In genomic region chr19:56314018-56314583, GRCh38 we compare ENCODE assay signal across 8 cellular contexts. TPM values are rescaled to one million over a fixed set of nuclear protein-coding genes. Genes with fewer than 3 reads are reported as not detected.
DNase-seq lines count a peak whose midpoint lies in the region; ATAC-seq, FAIRE-seq and TF ChIP-seq lines count a peak whose summit lies in the region.

No MANE protein-coding gene starts in this region.

- no peak for TF ChIP-seq CTCF in K562 (IDR thresholded peaks at IDR 0.05 in 2 of 3, conservative IDR thresholded peaks at IDR 0.05 in 1 of 3; ENCODE audit: insufficient read depth in 2 of 3, low read depth in 1 of 3, low read length in 3 of 3)
- no peak for TF ChIP-seq CTCF in tibial nerve (IDR thresholded peaks at IDR 0.05)

- no peaks in the 10 kb centered on the region for H3K9me3 Mint-ChIP-seq in activated naive CD4-positive, alpha-beta T cell treated with anti-CD3 and anti-CD28 coated beads for 36 hours

- H3K9me3 ChIP-seq in KOPT-K1 (ENCODE audit: insufficient read depth, low read length, poor library complexity, severe bottlenecking) (no peaks in the 10 kb centered on the region), K562 (replicated peaks; ENCODE audit: control insufficient read depth, insufficient read depth, low read depth, low read length) (peaks cover 3% of the 10 kb centered on the region; the same call in 1 of the 2 replicates), tibial nerve (no peaks in the 10 kb centered on the region)

- in situ Hi-C loops in K562 (cut with MboI): loop anchor here (25.0 kb wide), 1 partner anchor 677 kb away; the partner anchor contains the start of genes CCDC106, ZNF580 and ZNF581

- H3K4me3 Mint-ChIP-seq in activated naive CD4-positive, alpha-beta T cell treated with anti-CD3 and anti-CD28 coated beads for 36 hours: peak overlapping the region; percentile 82

- TF ChIP-seq EP300 in K562 (IDR thresholded peaks at IDR 0.05; ENCODE audit: low read length) (no peak), tibial nerve (IDR thresholded peaks at IDR 0.05) (no peak)

- POLR2A ChIA-PET in K562 (lab: Yijun Ruan, JAX): interaction anchor here (0.6 to 1.2 kb wide), 4 partner anchors 46 to 231 kb away, joined by 3 read pairs; no protein-coding TSS in a partner anchor

- peak overlapping the region; percentile 96 for H3K27ac Mint-ChIP-seq in activated naive CD4-positive, alpha-beta T cell treated with anti-CD3 and anti-CD28 coated beads for 36 hours

- under 1% methylated on average over 19 of the region's 22 CpGs for WGBS in K562 (ENCODE audit: insufficient coverage, low coverage, missing lambda C conversion rate)
- 0 to 1% methylated on average over 22 of the region's 22 CpGs for WGBS in tibial nerve, 2 donors

- DNase-seq in activated naive CD4-positive, alpha-beta T cell treated with anti-CD3 and anti-CD28 coated beads for 36 hours: no peak
- DNase-seq in activated naive CD4-positive, alpha-beta T cell (lab: John Stamatoyannopoulos, UW): no peak
- DNase-seq in K562 (ENCODE audit: extremely low read depth in 1 of 4, low spot score in 3 of 4) (peak in 1 of 4 experiments; percentile 23), left lobe of liver (ENCODE audit: low spot score) (no peak), tibial nerve (ENCODE audit: low spot score in 2 of 2) (peak in 1 of 2 donors; percentile 9)

- TF ChIP-seq POLR2A in K562 (conservative IDR thresholded peaks at IDR 0.05) (peak; percentile 63; the same call in 1 of the 2 replicates), tibial nerve (IDR thresholded peaks at IDR 0.05) (peak in 1 of 2 donors; percentile 13)

- H3K9me1 ChIP-seq in K562 (ENCODE audit: control insufficient read depth, insufficient read depth, low read length): no peaks in the 10 kb centered on the region

- peaks cover 22% of the 10 kb centered on the region for H3K4me1 Mint-ChIP-seq in activated naive CD4-positive, alpha-beta T cell treated with anti-CD3 and anti-CD28 coated beads for 36 hours (ENCODE audit: low read depth)

- H3K36me3 Mint-ChIP-seq in activated naive CD4-positive, alpha-beta T cell treated with anti-CD3 and anti-CD28 coated beads for 36 hours (ENCODE audit: low read depth): peaks cover 9% of the 10 kb centered on the region

- peak; percentile 76 for FAIRE-seq in K562 (lab: Jason Lieb, UNC)

- peaks cover 12% of the 10 kb centered on the region for H3K79me2 ChIP-seq in K562 (ENCODE audit: control insufficient read depth, insufficient read depth, low read length)

- H3K4me2 ChIP-seq in K562 (ENCODE audit: insufficient read depth, low read length): peak overlapping the region; percentile 99

- H3K27ac ChIP-seq in KOPT-K1 (ENCODE audit: low read depth, low read length, poor library complexity, severe bottlenecking) (peak overlapping the region; percentile 85), K562 (ENCODE audit: extremely low read depth, low read depth, low read length) (peak overlapping the region; percentile 99), tibial nerve (peak overlapping the region; percentile 94 to 99 (median 98))

- ATAC-seq in K562 (peak; percentile 71), left lobe of liver (peak; percentile 86), GM19351 (IDR thresholded peaks at IDR 0.05; ENCODE audit: unreplicated experiment) (no peak), HG03280 (IDR thresholded peaks at IDR 0.05; ENCODE audit: unreplicated experiment) (no peak)

- no peaks in the 10 kb centered on the region for H3K27me3 ChIP-seq in K562 (ENCODE audit: control insufficient read depth in 2 of 2, insufficient read depth in 2 of 2, low read length in 2 of 2)
- H3K27me3 ChIP-seq in tibial nerve: no peaks in the 10 kb centered on the region

- H3K36me3 ChIP-seq in KOPT-K1 (ENCODE audit: insufficient read depth, low read length) (peaks cover 9% of the 10 kb centered on the region), K562 (ENCODE audit: control insufficient read depth, insufficient read depth, low read length) (peaks cover 28% of the 10 kb centered on the region), tibial nerve (peaks cover 0 to 30% (median 0%) of the 10 kb centered on the region in 3 donors)

- no peaks in the 10 kb centered on the region for H3K27me3 Mint-ChIP-seq in activated naive CD4-positive, alpha-beta T cell treated with anti-CD3 and anti-CD28 coated beads for 36 hours (ENCODE audit: low read depth)

- CTCF ChIA-PET in activated naive CD4-positive, alpha-beta T cell treated with anti-CD3 and anti-CD28 coated beads for 36 hours (lab: Charles Lee): interaction anchor here (0.6 to 3.0 kb wide), 3 partner anchors 54 to 633 kb away, joined by 3 to 18 read pairs (median 4); no protein-coding TSS in a partner anchor
- CTCF ChIA-PET in K562 (lab: Yijun Ruan, JAX; ENCODE audit: low intra/inter-chr PET ratio): no interaction called here

- intact Hi-C loops in activated naive CD4-positive, alpha-beta T cell treated with anti-CD3 and anti-CD28 coated beads for 36 hours (cut with micrococcal nuclease): loop anchor here (1.0 to 10.0 kb wide), 7 partner anchors 37 to 1059 kb away; partner anchors contain the start of genes PPP6R1, U2AF2 and ZNF787
- intact Hi-C loops in K562 (cut with micrococcal nuclease): loop anchor here (5.0 kb wide), 1 partner anchor 38 kb away; no protein-coding TSS in a partner anchor

- TF ChIP-seq RAD21 in K562 (CRISPR knock-in tag; conservative IDR thresholded peaks at IDR 0.05 in 1 of 2, IDR thresholded peaks at IDR 0.05 in 1 of 2): no peak

- peak overlapping the region; percentile 100 for H2AFZ ChIP-seq in K562 (ENCODE audit: low read depth, low read length)

- H4K20me1 ChIP-seq in K562 (replicated peaks; ENCODE audit: control insufficient read depth, insufficient read depth, low read length): no peaks in the 10 kb centered on the region

- H3K4me3 ChIP-seq in K562 (peak overlapping the region; percentile 77), tibial nerve (peak overlapping the region; percentile 46 to 75 (median 66))

- TSS peak; percentile 68 for BruUV-seq in K562 (replicated peaks; lab: Mats Ljungman, UMichigan)

- H3K9ac ChIP-seq in K562 (ENCODE audit: insufficient read depth in 1 of 2, low read depth in 2 of 2, low read length in 2 of 2): peak overlapping the region; percentile 92 to 95

- H3K4me1 ChIP-seq in K562 (replicated peaks in 1 of 2; ENCODE audit: control insufficient read depth in 2 of 2, insufficient read depth in 2 of 2, low read length in 2 of 2) (peaks cover 17 to 19% of the 10 kb centered on the region in 2 experiments), tibial nerve (peaks cover 0 to 17% (median 3%) of the 10 kb centered on the region in 4 donors)

TF ChIP-seq in K562, 482 proteins besides CTCF, POLR2A, EP300 and RAD21 (continues in another document):
- TF ChIP-seq KDM4B (IDR thresholded peaks at IDR 0.05; ENCODE audit: borderline replicate concordance in 2 of 2, low read depth in 1 of 2): no peak
- TF ChIP-seq CBX2 (IDR thresholded peaks at IDR 0.05; ENCODE audit: insufficient read depth, low read length, poor library complexity, severe bottlenecking): no peak
- TF ChIP-seq ID3 (CRISPR knock-in tag; IDR thresholded peaks at IDR 0.05): no peak
- no peak for TF ChIP-seq ID3 (tag; IDR thresholded peaks at IDR 0.05)

RNA-seq across cellular contexts. Expression of gene ZSCAN5A, which starts 0.5 kb away (rescaled TPM):
- 1 to 10 TPM; 3.7 to 4.1 TPM for total RNA-seq in activated naive CD4-positive, alpha-beta T cell treated with anti-CD3 and anti-CD28 coated beads for 36 hours
- total RNA-seq in K562 (2011; cell fraction: chromatin; rRNA removed; ENCODE audit: low replicate concordance): 36.6 and 50.8 TPM in 2 replicates
- total RNA-seq in K562 (2011; cell fraction: nucleolus; rRNA removed): 38.4 and 42.0 TPM in 2 replicates
- 46.0 and 64.3 TPM in 2 replicates for total RNA-seq in K562 (2011; cell fraction: nucleoplasm; rRNA removed)
- total RNA-seq in K562 (2014; rRNA removed): 5.8 and 10.2 TPM in 2 replicates
- total RNA-seq in K562 (2014; rRNA removed; fragmentation: Illumina TruSeq; extraction: Trizol): 12.2 and 12.4 TPM in 2 replicates
- 12.0 and 12.7 TPM in 2 replicates for total RNA-seq in K562 (2015; rRNA removed; fragmentation: Illumina TruSeq; extraction: Trizol)
- 11.8 and 15.3 TPM in 2 replicates for total RNA-seq in K562 (2021)
- 6.3 and 8.7 TPM in 2 replicates for polyA plus RNA-seq in K562 (2011; rRNA removed)
- polyA plus RNA-seq in K562 (2011; cell fraction: cytosol; rRNA removed): 5.4 and 10.7 TPM in 2 replicates
- polyA plus RNA-seq in K562 (2011; cell fraction: nucleus; rRNA removed): 9.6 and 14.6 TPM in 2 replicates
- 9.2 and 12.2 TPM in 2 replicates for polyA plus RNA-seq in K562 (2012)
- 15.3 and 15.9 TPM in 2 replicates for polyA plus RNA-seq in K562 (2014; fragmentation: Illumina TruSeq; extraction: Trizol)
- polyA plus RNA-seq in K562 (2014; fragmentation: Nextera tagmentation; extraction: Ambion mirVana): 10 to 100 TPM; 10.3 to 10.6 TPM
- 13.5 and 13.7 TPM in 2 replicates for polyA plus RNA-seq in K562 (2014; rRNA removed)
- polyA minus RNA-seq in K562 (2011; rRNA and poly(A)+ RNA removed): 14.5 and 17.0 TPM in 2 replicates
- polyA minus RNA-seq in K562 (2011; cell fraction: cytosol; rRNA and poly(A)+ RNA removed): 7.9 and 9.2 TPM in 2 replicates
- 20.9 and 22.8 TPM in 2 replicates for polyA minus RNA-seq in K562 (2011; cell fraction: nucleus; rRNA and poly(A)+ RNA removed)
- total RNA-seq in left lobe of liver: 4.3 TPM
- total RNA-seq in tibial nerve: 10 to 100 TPM in 2 of 4 donors, 1 to 10 TPM in 2; 5.1 to 21.3 (median 10.1) TPM

RNA-seq across cellular contexts. Expression of gene EDDM13, which starts 41.6 kb away (rescaled TPM):
- total RNA-seq in activated naive CD4-positive, alpha-beta T cell treated with anti-CD3 and anti-CD28 coated beads for 36 hours: 1 to 10 TPM; 1.1 to 1.8 TPM
- not detected in 2 replicates for total RNA-seq in K562 (2011; cell fraction: chromatin; rRNA removed; ENCODE audit: low replicate concordance)
- not detected in 2 replicates for total RNA-seq in K562 (2011; cell fraction: nucleolus; rRNA removed)
- total RNA-seq in K562 (2011; cell fraction: nucleoplasm; rRNA removed): not detected in 2 replicates
- total RNA-seq in K562 (2014; rRNA removed) (2.2 and 4.3 TPM in 2 replicates), K562 (2014; rRNA removed; fragmentation: Illumina TruSeq; extraction: Trizol) (4.1 and 5.1 TPM in 2 replicates), K562 (2015; rRNA removed; fragmentation: Illumina TruSeq; extraction: Trizol) (2.5 and 2.6 TPM in 2 replicates), K562 (2021) (2.0 and 3.4 TPM in 2 replicates), left lobe of liver (not detected), tibial nerve (not detected)
- polyA plus RNA-seq in K562 (2011; rRNA removed) (2.7 and 8.9 TPM in 2 replicates), K562 (2014; fragmentation: Illumina TruSeq; extraction: Trizol) (5.3 and 6.7 TPM in 2 replicates), K562 (2014; fragmentation: Nextera tagmentation; extraction: Ambion mirVana) (1 to 10 TPM; 7.4 to 7.7 TPM), K562 (2014; rRNA removed) (6.2 and 6.9 TPM in 2 replicates)
- 2.0 and 3.9 TPM in 2 replicates for polyA plus RNA-seq in K562 (2011; cell fraction: cytosol; rRNA removed)
- polyA plus RNA-seq in K562 (2011; cell fraction: nucleus; rRNA removed): 0.95 and 7.2 TPM in 2 replicates
- 5.7 and 8.7 TPM in 2 replicates for polyA plus RNA-seq in K562 (2012)
- 1.7 TPM in 1 of 2 replicates, not detected in the other for polyA minus RNA-seq in K562 (2011; rRNA and poly(A)+ RNA removed)
- polyA minus RNA-seq in K562 (2011; cell fraction: cytosol; rRNA and poly(A)+ RNA removed): not detected in 2 replicates
- polyA minus RNA-seq in K562 (2011; cell fraction: nucleus; rRNA and poly(A)+ RNA removed): not detected in 2 replicates

Comparison
In these comparisons a context has a peak if more than half of its experiments do, and no peak if none do; other contexts are left out.
1. ATAC-seq: peak in K562 (single experiment) and left lobe of liver (single experiment); none in GM19351 (single experiment) and HG03280 (single experiment).
2. Peak in every context shown above with its lines, with median percentiles within 50 percentile points of each other: H3K27ac ChIP-seq.